20 cellular contexts compared by ENCODE assay signal in the genomic region with DNA sequence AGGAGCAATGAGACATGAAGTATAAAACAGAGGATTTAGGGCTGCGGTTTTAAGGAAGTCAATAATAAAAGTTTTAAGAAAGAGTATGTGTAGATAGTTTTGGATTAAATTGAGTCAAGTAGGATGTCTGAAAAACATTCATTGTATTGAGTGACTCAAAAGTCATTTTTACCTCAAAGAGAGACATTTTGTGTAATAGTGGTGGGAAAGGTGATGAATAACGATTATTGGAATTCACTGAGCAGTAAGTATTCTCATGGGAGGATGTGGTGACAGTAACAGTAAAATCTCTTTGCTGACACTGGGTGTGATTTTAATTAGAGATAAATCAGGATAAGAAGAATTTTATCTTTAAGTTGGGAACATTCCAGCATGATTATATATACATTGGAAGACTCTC.
"Had no signal": no experiment of that assay in that cellular context is flagged by ENCODE, and none has a peak within 500 bp of the region (broad histone marks: within the 10 kb centered on the region; RNA-seq: fewer than 3 reads in every experiment).

No MANE protein-coding gene starts in this region.

- FAIRE-seq: endometrium had no signal

- H3K27ac ChIP-seq: body of pancreas, neural progenitor cell, prostate gland, right atrium auricular region, skin epidermis, suprapubic skin, transverse colon, vagina had no signal

- H3K27me3 ChIP-seq: body of pancreas, neural progenitor cell, right atrium auricular region, suprapubic skin, transverse colon, vagina had no signal

- H3K4me1 ChIP-seq: body of pancreas, neural progenitor cell, prostate gland, right atrium auricular region, suprapubic skin, transverse colon, vagina had no signal

- H3K9me3 ChIP-seq: prostate gland, right atrium auricular region, transverse colon, vagina had no signal

- DNase-seq: activated CD4-positive, alpha-beta T cell treated with anti-CD3 and anti-CD28 coated beads, Interleukin-2, amount 50 U/mL, for 1 hour; activated CD8-positive, alpha-beta memory T cell treated with anti-CD3 and anti-CD28 coated beads for 24 hours; activated CD8-positive, alpha-beta memory T cell treated with anti-CD3 and anti-CD28 coated beads, Interleukin-2, amount 50 U/mL, for 48 hours; activated effector memory CD4-positive, alpha-beta T cell treated with Interleukin-2 at 50 U/mL for 16 hours; activated T-cell treated with anti-CD3 and anti-CD28 coated beads, Interleukin-2, amount 50 U/mL, for 48 hours; body of pancreas; cortex of kidney; immature natural killer cell; mesendoderm; naive thymus-derived CD4-positive, alpha-beta T cell; stimulated activated CD4-positive, alpha-beta T cell treated with anti-CD3 and anti-CD28 coated beads, Interleukin-15, amount 100 ng/mL, for 24 hours; stimulated activated CD4-positive, alpha-beta T cell treated with anti-CD3 and anti-CD28 coated beads, Interleukin-2, amount 100 ng/mL, for 48 hours; transverse colon had no signal

- H3K4me3 ChIP-seq: body of pancreas, neural progenitor cell, prostate gland, right atrium auricular region, skin epidermis, suprapubic skin, transverse colon, vagina had no signal

- H3K36me3 ChIP-seq: neural progenitor cell, prostate gland, right atrium auricular region, suprapubic skin, transverse colon, vagina had no signal
